Comparison of ENCODE assay signal across 1 cellular context in the genomic region with DNA sequence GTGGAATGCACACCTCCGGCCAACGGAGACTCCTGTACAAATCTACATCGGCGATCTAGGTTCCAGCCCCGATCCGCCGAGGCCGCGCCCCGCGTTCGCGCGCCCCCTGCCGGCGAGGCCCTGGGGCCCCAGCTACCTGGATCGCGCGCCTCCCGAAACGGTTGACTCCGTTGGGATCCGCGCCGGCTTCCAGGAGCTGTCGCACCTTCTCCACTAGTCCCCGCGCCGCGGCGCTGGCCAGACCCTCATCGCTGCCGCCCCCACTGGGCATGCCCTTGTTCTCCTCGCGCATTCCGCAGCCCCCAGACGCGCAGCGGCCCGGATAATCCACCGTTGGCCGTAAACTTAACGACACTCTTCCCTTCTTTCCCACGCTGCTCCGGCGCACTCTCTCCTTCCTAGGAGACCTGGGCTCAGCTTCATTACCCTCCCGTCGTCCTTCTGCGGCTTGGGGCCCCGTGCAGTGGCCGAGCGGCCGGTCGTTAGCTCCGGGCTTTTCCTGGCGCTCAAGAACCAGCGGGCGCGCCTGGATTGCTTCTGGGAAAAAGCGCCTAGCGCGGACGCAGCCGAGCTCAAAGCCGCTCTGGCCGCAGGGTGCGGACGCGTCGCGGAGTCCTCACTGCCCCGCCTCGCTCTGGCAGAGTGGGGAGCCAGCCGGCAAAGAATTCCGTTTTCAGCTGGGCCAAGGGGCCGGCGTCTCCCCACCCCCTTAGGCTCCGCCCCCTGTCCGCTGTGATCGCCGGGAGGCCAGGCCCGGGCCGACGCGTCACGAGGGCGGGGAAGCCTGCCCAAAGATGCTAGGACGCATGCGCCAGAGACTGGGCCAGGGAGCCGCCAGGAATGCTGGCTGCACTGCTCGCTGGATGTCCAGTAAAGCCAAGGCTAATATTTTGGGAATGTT.
TF ChIP-seq lines count a peak whose summit lies in the region.

Gene CDKN2B (minus strand): TSS at position 644 of the 901 bp plus-strand sequence. CDS start 352 bp downstream, at position 292.

TF ChIP-seq in HepG2, 621 proteins besides CTCF, POLR2A, EP300 and RAD21 (continued from another document and continues in another):
- TF ChIP-seq MYC (CRISPR knock-in tag; IDR thresholded peaks at IDR 0.05; ENCODE audit: borderline replicate concordance) (peak; percentile 31; the same call in 1 of the 2 replicates), ZBTB7B (CRISPR knock-in tag; IDR thresholded peaks at IDR 0.05) (0 out of 2 replicates have a peak, but pooled peaks have one; percentile 45), U2AF1 (optimal IDR thresholded peaks at IDR 0.05; ENCODE audit: low read depth, low read length) (no peak), ZNF142 (CRISPR knock-in tag; IDR thresholded peaks at IDR 0.05) (peak; percentile 56; the same call in 1 of the 2 replicates), HNF1B (CRISPR knock-in tag; IDR thresholded peaks at IDR 0.05) (peak; percentile 44; the same call in 1 of the 2 replicates), ZNF430 (CRISPR knock-in tag; IDR thresholded peaks at IDR 0.05) (peak; percentile 61; the same call in 1 of the 2 replicates), FOXC1 (CRISPR knock-in tag; IDR thresholded peaks at IDR 0.05; ENCODE audit: borderline replicate concordance) (0 out of 2 replicates have a peak, but pooled peaks have one; percentile 18), MBNL3 (CRISPR knock-in tag; conservative IDR thresholded peaks at IDR 0.05) (no peak), BCL6 (CRISPR knock-in tag; IDR thresholded peaks at IDR 0.05) (peak; percentile 39), POLR2AphosphoS5 (IDR thresholded peaks at IDR 0.05; ENCODE audit: low read depth, low read length) (peak; percentile 55), MYPOP (CRISPR knock-in tag; IDR thresholded peaks at IDR 0.05) (peak; percentile 29; the same call in 1 of the 2 replicates), ZNF572 (CRISPR knock-in tag; IDR thresholded peaks at IDR 0.05) (no peak), ZNF143 (CRISPR knock-in tag; IDR thresholded peaks at IDR 0.05) (peak; percentile 52; the same call in 1 of the 2 replicates), CCDC6 (CRISPR knock-in tag; IDR thresholded peaks at IDR 0.05) (peak; percentile 60; the same call in 1 of the 2 replicates), HDAC1 (CRISPR knock-in tag; IDR thresholded peaks at IDR 0.05) (peak; percentile 84), SPEN (CRISPR knock-in tag; IDR thresholded peaks at IDR 0.05; ENCODE audit: low read depth) (no peak), PRMT3 (CRISPR knock-in tag; IDR thresholded peaks at IDR 0.05; ENCODE audit: borderline replicate concordance, low read depth) (no peak; the same call in 1 of the 2 replicates), YEATS2 (CRISPR knock-in tag; IDR thresholded peaks at IDR 0.05; ENCODE audit: borderline replicate concordance) (no peak), LBX2 (CRISPR knock-in tag; IDR thresholded peaks at IDR 0.05; ENCODE audit: borderline replicate concordance) (no peak; the same call in 1 of the 2 replicates), ZNF724P (CRISPR knock-in tag; IDR thresholded peaks at IDR 0.05; ENCODE audit: borderline replicate concordance) (0 out of 2 replicates have a peak, but pooled peaks have one; percentile 64), TCF7 (IDR thresholded peaks at IDR 0.05; ENCODE audit: low read depth) (no peak), HMG20A (CRISPR knock-in tag; IDR thresholded peaks at IDR 0.05; ENCODE audit: borderline replicate concordance) (no peak), ELF3 (CRISPR knock-in tag; IDR thresholded peaks at IDR 0.05) (no peak), PPARG (CRISPR knock-in tag; conservative IDR thresholded peaks at IDR 0.05) (0 out of 2 replicates have a peak, but pooled peaks have one; percentile 25)
- TF ChIP-seq, protein P1, sequence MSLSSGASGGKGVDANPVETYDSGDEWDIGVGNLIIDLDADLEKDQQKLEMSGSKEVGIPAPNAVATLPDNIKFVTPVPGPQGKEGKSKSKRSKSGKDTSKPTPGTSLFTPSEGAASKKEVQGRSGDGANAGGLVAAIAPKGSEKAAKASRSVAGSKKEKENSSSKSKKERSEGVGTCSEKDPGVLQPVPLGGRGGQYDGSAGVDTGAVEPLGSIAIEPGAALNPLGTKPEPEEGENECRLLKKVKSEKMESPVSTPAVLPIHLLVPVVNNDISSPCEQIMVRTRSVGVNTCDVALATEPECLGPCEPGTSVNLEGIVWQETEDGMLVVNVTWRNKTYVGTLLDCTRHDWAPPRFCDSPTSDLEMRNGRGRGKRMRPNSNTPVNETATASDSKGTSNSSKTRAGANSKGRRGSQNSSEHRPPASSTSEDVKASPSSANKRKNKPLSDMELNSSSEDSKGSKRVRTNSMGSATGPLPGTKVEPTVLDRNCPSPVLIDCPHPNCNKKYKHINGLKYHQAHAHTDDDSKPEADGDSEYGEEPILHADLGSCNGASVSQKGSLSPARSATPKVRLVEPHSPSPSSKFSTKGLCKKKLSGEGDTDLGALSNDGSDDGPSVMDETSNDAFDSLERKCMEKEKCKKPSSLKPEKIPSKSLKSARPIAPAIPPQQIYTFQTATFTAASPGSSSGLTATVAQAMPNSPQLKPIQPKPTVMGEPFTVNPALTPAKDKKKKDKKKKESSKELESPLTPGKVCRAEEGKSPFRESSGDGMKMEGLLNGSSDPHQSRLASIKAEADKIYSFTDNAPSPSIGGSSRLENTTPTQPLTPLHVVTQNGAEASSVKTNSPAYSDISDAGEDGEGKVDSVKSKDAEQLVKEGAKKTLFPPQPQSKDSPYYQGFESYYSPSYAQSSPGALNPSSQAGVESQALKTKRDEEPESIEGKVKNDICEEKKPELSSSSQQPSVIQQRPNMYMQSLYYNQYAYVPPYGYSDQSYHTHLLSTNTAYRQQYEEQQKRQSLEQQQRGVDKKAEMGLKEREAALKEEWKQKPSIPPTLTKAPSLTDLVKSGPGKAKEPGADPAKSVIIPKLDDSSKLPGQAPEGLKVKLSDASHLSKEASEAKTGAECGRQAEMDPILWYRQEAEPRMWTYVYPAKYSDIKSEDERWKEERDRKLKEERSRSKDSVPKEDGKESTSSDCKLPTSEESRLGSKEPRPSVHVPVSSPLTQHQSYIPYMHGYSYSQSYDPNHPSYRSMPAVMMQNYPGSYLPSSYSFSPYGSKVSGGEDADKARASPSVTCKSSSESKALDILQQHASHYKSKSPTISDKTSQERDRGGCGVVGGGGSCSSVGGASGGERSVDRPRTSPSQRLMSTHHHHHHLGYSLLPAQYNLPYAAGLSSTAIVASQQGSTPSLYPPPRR (CRISPR knock-in tag; IDR thresholded peaks at IDR 0.05; ENCODE audit: borderline replicate concordance): 0 out of 2 replicates have a peak, but pooled peaks have one; percentile 25
- TF ChIP-seq, protein P2, sequence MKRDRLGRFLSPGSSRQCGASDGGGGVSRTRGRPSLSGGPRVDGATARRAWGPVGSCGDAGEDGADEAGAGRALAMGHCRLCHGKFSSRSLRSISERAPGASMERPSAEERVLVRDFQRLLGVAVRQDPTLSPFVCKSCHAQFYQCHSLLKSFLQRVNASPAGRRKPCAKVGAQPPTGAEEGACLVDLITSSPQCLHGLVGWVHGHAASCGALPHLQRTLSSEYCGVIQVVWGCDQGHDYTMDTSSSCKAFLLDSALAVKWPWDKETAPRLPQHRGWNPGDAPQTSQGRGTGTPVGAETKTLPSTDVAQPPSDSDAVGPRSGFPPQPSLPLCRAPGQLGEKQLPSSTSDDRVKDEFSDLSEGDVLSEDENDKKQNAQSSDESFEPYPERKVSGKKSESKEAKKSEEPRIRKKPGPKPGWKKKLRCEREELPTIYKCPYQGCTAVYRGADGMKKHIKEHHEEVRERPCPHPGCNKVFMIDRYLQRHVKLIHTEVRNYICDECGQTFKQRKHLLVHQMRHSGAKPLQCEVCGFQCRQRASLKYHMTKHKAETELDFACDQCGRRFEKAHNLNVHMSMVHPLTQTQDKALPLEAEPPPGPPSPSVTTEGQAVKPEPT (CRISPR knock-in tag; IDR thresholded peaks at IDR 0.05; ENCODE audit: low read depth): peak; percentile 81; the same call in 1 of the 2 replicates
- TF ChIP-seq, protein P3, sequence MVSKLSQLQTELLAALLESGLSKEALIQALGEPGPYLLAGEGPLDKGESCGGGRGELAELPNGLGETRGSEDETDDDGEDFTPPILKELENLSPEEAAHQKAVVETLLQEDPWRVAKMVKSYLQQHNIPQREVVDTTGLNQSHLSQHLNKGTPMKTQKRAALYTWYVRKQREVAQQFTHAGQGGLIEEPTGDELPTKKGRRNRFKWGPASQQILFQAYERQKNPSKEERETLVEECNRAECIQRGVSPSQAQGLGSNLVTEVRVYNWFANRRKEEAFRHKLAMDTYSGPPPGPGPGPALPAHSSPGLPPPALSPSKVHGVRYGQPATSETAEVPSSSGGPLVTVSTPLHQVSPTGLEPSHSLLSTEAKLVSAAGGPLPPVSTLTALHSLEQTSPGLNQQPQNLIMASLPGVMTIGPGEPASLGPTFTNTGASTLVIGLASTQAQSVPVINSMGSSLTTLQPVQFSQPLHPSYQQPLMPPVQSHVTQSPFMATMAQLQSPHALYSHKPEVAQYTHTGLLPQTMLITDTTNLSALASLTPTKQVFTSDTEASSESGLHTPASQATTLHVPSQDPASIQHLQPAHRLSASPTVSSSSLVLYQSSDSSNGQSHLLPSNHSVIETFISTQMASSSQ (IDR thresholded peaks at IDR 0.05; ENCODE audit: low read depth): no peak
- TF ChIP-seq, protein P3 (CRISPR knock-in tag; IDR thresholded peaks at IDR 0.05; ENCODE audit: borderline replicate concordance): no peak
